Comparison of ENCODE assay signal across 8 cellular contexts in genomic region chr12:48105867-48106563, GRCh38. TPM values are rescaled to one million over a fixed set of nuclear protein-coding genes. Genes with fewer than 3 reads are reported as not detected.
DNase-seq lines count a peak whose midpoint lies in the region; ATAC-seq and TF ChIP-seq lines count a peak whose summit lies in the region.

Gene SENP1 (minus strand): TSS chr12:48106079. CDS start chr12:48101472, 4,607 bp downstream.

- H3K27me3 ChIP-seq in BLaER1 (no peaks in the 10 kb centered on the region), left lung (no peaks in the 10 kb centered on the region)

- H3K36me3 ChIP-seq in BLaER1 (no peaks in the 10 kb centered on the region), left lung (no peaks in the 10 kb centered on the region)

- no peak for TF ChIP-seq CTCF in left lung (IDR thresholded peaks at IDR 0.05)

- peak; percentile 72 for ATAC-seq in GM19351 (IDR thresholded peaks at IDR 0.05; ENCODE audit: unreplicated experiment)
- ATAC-seq in HG03520 (IDR thresholded peaks at IDR 0.05; ENCODE audit: unreplicated experiment), result peak; percentile 62
- peak; percentile 91 for ATAC-seq in left lung

- intact Hi-C loops in left lung (cut with DNase I), result loop anchor here in 1 of 2 donors (5.0 kb wide), 1 partner anchor 51 kb away; the partner anchor contains the start of gene ASB8

- H3K27ac ChIP-seq in BLaER1, result peak within 1 kb of the TSS; percentile 98
- peak within 1 kb of the TSS; percentile 96 to 97 for H3K27ac ChIP-seq in left lung

- peak within 1 kb of the TSS; percentile 89 for H3K4me2 ChIP-seq in BLaER1

- peak; percentile 75 for DNase-seq in NCI-H748 treated with DMSO at 0.1 percent for 48 hours (lab: John Stamatoyannopoulos, UW)
- peak; percentile 87 to 90 for DNase-seq in activated CD4-positive, alpha-beta T cell treated with anti-CD3 and anti-CD28 coated beads, Interleukin-2, amount 50 U/mL, for 24 hours (ENCODE audit: low read depth in 1 of 2, low spot score in 1 of 2)
- peak; percentile 76 for DNase-seq in dedifferentiated amniotic fluid mesenchymal stem cell (ENCODE audit: extremely low spot score)
- DNase-seq in left lung, result peak; percentile 88 to 95
- peak; percentile 89 to 90 for DNase-seq in stimulated activated CD4-positive, alpha-beta T cell treated with anti-CD3 and anti-CD28 coated beads, Interleukin-2, amount 100 ng/mL, for 48 hours

- peak within 1 kb of the TSS; percentile 96 for H3K9ac ChIP-seq in BLaER1

- H4K20me1 ChIP-seq in BLaER1, result 0 out of 2 replicates have a peak, but pooled peaks cover 5% of the 10 kb centered on the region

- H3K4me1 ChIP-seq in BLaER1 (peaks cover 59% of the 10 kb centered on the region), left lung (peaks cover 17 to 37% of the 10 kb centered on the region in 2 donors)

- H3K4me3 ChIP-seq in BLaER1 (peak within 1 kb of the TSS; percentile 87), left lung (peak within 1 kb of the TSS; percentile 85 to 88)

- H3K9me3 ChIP-seq in BLaER1 (no peaks in the 10 kb centered on the region), left lung (no peaks in the 10 kb centered on the region)

RNA-seq across cellular contexts. Expression of gene SENP1, which starts in this region (rescaled TPM):
- 10 to 100 TPM; 13.3 to 19.2 TPM for total RNA-seq in left lung

Comparison
In these comparisons a context has a peak if more than half of its experiments do, and no peak if none do; other contexts are left out.
1. Peak in every context shown above with its lines: DNase-seq, ATAC-seq, H3K4me3 ChIP-seq and H3K27ac ChIP-seq.